16 cellular contexts compared by ENCODE assay signal in the genomic region with DNA sequence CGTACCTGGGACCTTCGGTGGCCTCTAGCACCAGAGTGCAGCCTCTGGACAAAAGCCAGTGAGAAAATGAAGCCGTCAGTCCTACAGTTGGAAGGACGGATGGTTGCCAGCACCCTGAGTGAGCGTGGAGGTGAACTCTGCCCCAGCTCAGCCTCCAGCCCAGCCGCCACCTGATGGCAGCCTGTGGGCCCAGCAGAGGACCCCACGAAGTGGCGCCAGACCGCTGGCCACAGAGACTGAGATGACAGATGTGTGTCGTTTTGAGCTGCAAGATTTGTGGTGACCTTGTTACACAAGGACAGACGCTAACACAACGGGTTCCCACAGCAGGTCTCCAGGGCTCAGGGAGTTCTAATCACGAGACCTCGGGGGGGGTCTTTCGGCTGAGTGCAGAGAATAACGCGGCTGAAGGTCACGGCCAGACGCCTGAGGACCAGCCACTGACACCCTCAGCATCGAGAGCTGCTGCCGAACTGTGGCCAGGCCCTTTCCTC.
DNase-seq lines count a peak whose midpoint lies in the region; ATAC-seq, FAIRE-seq and TF ChIP-seq lines count a peak whose summit lies in the region.
"Had no signal": no experiment of that assay in that cellular context is flagged by ENCODE, and none has a peak within 500 bp of the region (broad histone marks: within the 10 kb centered on the region; RNA-seq: fewer than 3 reads in every experiment).

No MANE protein-coding gene starts in this region.

- TF ChIP-seq POLR2A in HepG2 (IDR thresholded peaks at IDR 0.05; ENCODE audit: insufficient read depth in 1 of 2, low read depth in 2 of 2, low read length in 2 of 2) (no peak), right lobe of liver (IDR thresholded peaks at IDR 0.05) (no peak)

- H3K4me3 ChIP-seq in HepG2 (replicated peaks in 1 of 3; ENCODE audit: insufficient read depth in 1 of 3, low read depth in 2 of 3, low read length in 3 of 3), result no peak overlapping the region
- H3K4me3 ChIP-seq in right lobe of liver, result no peak overlapping the region
- H3K4me3 ChIP-seq: HAP-1 had no signal

- H3K27me3 ChIP-seq in HepG2 (ENCODE audit: control insufficient read depth in 1 of 2, insufficient read depth in 2 of 2, low read length in 2 of 2) (peaks cover 10 to 49% of the 10 kb centered on the region in 2 experiments), right lobe of liver (no peaks in the 10 kb centered on the region)

- ATAC-seq in HepG2 (peak; percentile 46), right lobe of liver (no peak)

- TF ChIP-seq EP300 in HepG2 (IDR thresholded peaks at IDR 0.05; ENCODE audit: low read depth in 2 of 2, low read length in 2 of 2) (no peak), HepG2 (CRISPR knock-in tag; IDR thresholded peaks at IDR 0.05; ENCODE audit: borderline replicate concordance) (no peak)

- CTCF ChIA-PET in HepG2 (lab: Yijun Ruan, JAX; ENCODE audit: low intra/inter-chr PET ratio, low total read pairs), result no interaction called here

- POLR2A ChIA-PET in HepG2 (lab: Yijun Ruan, JAX), result no interaction called here

- WGBS in HepG2 (ENCODE audit: low lambda C conversion rate), result 2% methylated on average over 11 of the region's 21 CpGs
- 50% methylated on average over 15 of the region's 21 CpGs for WGBS in right lobe of liver (ENCODE audit: insufficient coverage, low coverage, low lambda C conversion rate, missing lambda C conversion rate)

- H3K4me1 ChIP-seq in HepG2 (ENCODE audit: insufficient read depth, low read length) (peaks cover 9% of the 10 kb centered on the region), right lobe of liver (no peaks in the 10 kb centered on the region)
- H3K4me1 ChIP-seq: HAP-1 had no signal

- in situ Hi-C loops in HepG2 (cut with HindIII; ENCODE audit: extremely low pct_ligation_motif_present, low pct_unique_long_range_greater_than_20kb), result no loop called here

- DNase-seq in HepG2 (ENCODE audit: low spot score), result no peak
- no peak for DNase-seq in right lobe of liver
- DNase-seq in NCI-H82 (lab: John Stamatoyannopoulos, UW), result peak; percentile 74
- DNase-seq in mesenteric fat pad (ENCODE audit: low spot score), result peak; percentile 68
- DNase-seq in LoVo (ENCODE audit: low spot score), result no peak
- no peak for DNase-seq in NCI-H526 treated with DMSO at 0.1 percent for 48 hours (lab: John Stamatoyannopoulos, UW)
- DNase-seq in NCI-H1417 treated with DMSO at 0.1 percent for 48 hours (lab: John Stamatoyannopoulos, UW), result no peak
- DNase-seq: CD4-positive, alpha-beta T cell; DMS53; NCI-H1048; NCI-H146; NCI-H2081; NCI-H510A; SHP77 treated with DMSO at 0.1 percent for 48 hours had no signal

- H3K79me2 ChIP-seq in HepG2 (ENCODE audit: insufficient read depth, low read length), result no peaks in the 10 kb centered on the region

- H3K9me3 ChIP-seq in HepG2 (ENCODE audit: low read length) (no peaks in the 10 kb centered on the region), right lobe of liver (no peaks in the 10 kb centered on the region)

- H3K9ac ChIP-seq in HepG2 (ENCODE audit: insufficient read depth, low read depth, low read length), result no peak overlapping the region

- H4K20me1 ChIP-seq in HepG2 (ENCODE audit: insufficient read depth, low read length), result no peaks in the 10 kb centered on the region

- peak overlapping the region; percentile 21; the same call in 1 of the 2 replicates for H3K4me2 ChIP-seq in HepG2 (ENCODE audit: low read depth, low read length)

- TF ChIP-seq RAD21 in HepG2 (CRISPR knock-in tag; IDR thresholded peaks at IDR 0.05), result no peak

- intact Hi-C loops in HepG2 (cut with micrococcal nuclease; ENCODE audit: unreplicated experiment), result no loop called here
- intact Hi-C loops in right lobe of liver (cut with DNase I), result no loop called here

- BruUV-seq in HepG2 (replicated peaks; lab: Mats Ljungman, UMichigan), result no TSS peak

- H3K36me3 ChIP-seq in HepG2 (replicated peaks in 1 of 2; ENCODE audit: control insufficient read depth in 1 of 2, insufficient read depth in 2 of 2, low read length in 2 of 2), result no peaks in the 10 kb centered on the region
- H3K36me3 ChIP-seq in right lobe of liver, result no peaks in the 10 kb centered on the region
- H3K36me3 ChIP-seq: HAP-1 had no signal

- H3K27ac ChIP-seq in HepG2 (ENCODE audit: extremely low read length, insufficient read depth, low read length) (no peak overlapping the region), right lobe of liver (no peak overlapping the region)

- H2AFZ ChIP-seq in HepG2 (ENCODE audit: low read length), result no peak overlapping the region

- TF ChIP-seq CTCF in HepG2 (CRISPR knock-in tag; IDR thresholded peaks at IDR 0.05) (peak; percentile 15; the same call in 1 of the 2 replicates), right lobe of liver (IDR thresholded peaks at IDR 0.05) (no peak)

- FAIRE-seq in HepG2 (lab: Jason Lieb, UNC), result no peak
- FAIRE-seq: GM19239 had no signal

TF ChIP-seq in HepG2, 621 proteins besides CTCF, POLR2A, EP300 and RAD21:
- TF ChIP-seq ZNF687 (CRISPR knock-in tag; IDR thresholded peaks at IDR 0.05) (0 out of 2 replicates have a peak, but pooled peaks have one; percentile 10), CBX2 (IDR thresholded peaks at IDR 0.05; ENCODE audit: low read depth, low read length) (no peak), CBX2 (CRISPR knock-in tag; IDR thresholded peaks at IDR 0.05; ENCODE audit: low read depth) (no peak), ZNF230 (CRISPR knock-in tag; IDR thresholded peaks at IDR 0.05) (no peak), ZNF780A (CRISPR knock-in tag; IDR thresholded peaks at IDR 0.05) (no peak), SALL1 (CRISPR knock-in tag; IDR thresholded peaks at IDR 0.05) (peak; percentile 15; the same call in 1 of the 2 replicates), ZNF556 (CRISPR knock-in tag; IDR thresholded peaks at IDR 0.05; ENCODE audit: borderline replicate concordance) (no peak)
- TF ChIP-seq, protein P1, sequence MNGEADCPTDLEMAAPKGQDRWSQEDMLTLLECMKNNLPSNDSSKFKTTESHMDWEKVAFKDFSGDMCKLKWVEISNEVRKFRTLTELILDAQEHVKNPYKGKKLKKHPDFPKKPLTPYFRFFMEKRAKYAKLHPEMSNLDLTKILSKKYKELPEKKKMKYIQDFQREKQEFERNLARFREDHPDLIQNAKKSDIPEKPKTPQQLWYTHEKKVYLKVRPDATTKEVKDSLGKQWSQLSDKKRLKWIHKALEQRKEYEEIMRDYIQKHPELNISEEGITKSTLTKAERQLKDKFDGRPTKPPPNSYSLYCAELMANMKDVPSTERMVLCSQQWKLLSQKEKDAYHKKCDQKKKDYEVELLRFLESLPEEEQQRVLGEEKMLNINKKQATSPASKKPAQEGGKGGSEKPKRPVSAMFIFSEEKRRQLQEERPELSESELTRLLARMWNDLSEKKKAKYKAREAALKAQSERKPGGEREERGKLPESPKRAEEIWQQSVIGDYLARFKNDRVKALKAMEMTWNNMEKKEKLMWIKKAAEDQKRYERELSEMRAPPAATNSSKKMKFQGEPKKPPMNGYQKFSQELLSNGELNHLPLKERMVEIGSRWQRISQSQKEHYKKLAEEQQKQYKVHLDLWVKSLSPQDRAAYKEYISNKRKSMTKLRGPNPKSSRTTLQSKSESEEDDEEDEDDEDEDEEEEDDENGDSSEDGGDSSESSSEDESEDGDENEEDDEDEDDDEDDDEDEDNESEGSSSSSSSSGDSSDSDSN (CRISPR knock-in tag; IDR thresholded peaks at IDR 0.05), result 0 out of 2 replicates have a peak, but pooled peaks have one; percentile 15

Comparison
In these comparisons a context has a peak if more than half of its experiments do, and no peak if none do; other contexts are left out.
1. DNase-seq: peak in NCI-H82 (single experiment) and mesenteric fat pad (single experiment); none in HepG2 (single experiment), right lobe of liver (0 of 3), LoVo (single experiment), NCI-H526 treated with DMSO at 0.1 percent for 48 hours (single experiment) and NCI-H1417 treated with DMSO at 0.1 percent for 48 hours (single experiment).